In the genomic region with DNA sequence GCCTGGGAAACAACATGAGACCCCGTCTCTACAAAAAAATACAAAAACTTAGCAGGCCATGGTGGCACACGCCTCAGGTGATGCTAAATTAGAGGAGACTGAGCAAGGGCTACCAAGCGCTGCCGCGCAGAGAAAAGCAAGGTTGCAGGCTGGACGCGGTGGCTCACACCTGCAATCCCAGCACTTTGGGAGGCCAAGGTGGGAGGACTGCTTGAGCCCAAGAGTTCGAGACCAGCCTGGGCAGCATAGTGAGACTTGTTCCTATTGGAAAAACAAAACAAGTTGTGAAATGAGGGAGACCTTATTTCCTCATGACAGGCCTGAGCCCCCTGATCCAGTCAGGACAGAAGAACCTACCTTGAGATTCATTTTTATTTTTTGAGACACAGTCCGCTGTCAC, we compare ENCODE assay signal across 23 cellular contexts. TPM values are rescaled to one million over a fixed set of nuclear protein-coding genes. Genes with fewer than 3 reads are reported as not detected.
DNase-seq lines count a peak whose midpoint lies in the region; ATAC-seq and TF ChIP-seq lines count a peak whose summit lies in the region.
"Had no signal": no experiment of that assay in that cellular context is flagged by ENCODE, and none has a peak within 500 bp of the region (broad histone marks: within the 10 kb centered on the region; RNA-seq: fewer than 3 reads in every experiment).

No MANE protein-coding gene starts in this region.

- H3K4me3 Mint-ChIP-seq in activated T-cell treated with anti-CD3 and anti-CD28 coated beads, Interleukin-2, amount 50 U/mL, for 72 hours, result no peak overlapping the region
- no peak overlapping the region for H3K4me3 Mint-ChIP-seq in mesothelial cell of epicardium
- H3K4me3 Mint-ChIP-seq in type B pancreatic cell, result no peak overlapping the region
- H3K4me3 Mint-ChIP-seq: CD14-positive monocyte, H9 had no signal

- TF ChIP-seq CTCF in RWPE1 (conservative IDR thresholded peaks at IDR 0.05; ENCODE audit: low read depth), result no peak
- no peak for TF ChIP-seq CTCF in mesothelial cell of epicardium (IDR thresholded peaks at IDR 0.05; ENCODE audit: unreplicated experiment)
- TF ChIP-seq CTCF in type B pancreatic cell (conservative IDR thresholded peaks at IDR 0.05), result no peak

- H3K27ac ChIP-seq in RWPE1, result peak overlapping the region; percentile 31

- H3K4me1 Mint-ChIP-seq in activated T-cell treated with anti-CD3 and anti-CD28 coated beads, Interleukin-2, amount 50 U/mL, for 72 hours (ENCODE audit: low read depth), result peaks cover 18% of the 10 kb centered on the region
- no peaks in the 10 kb centered on the region for H3K4me1 Mint-ChIP-seq in mesothelial cell of epicardium
- H3K4me1 Mint-ChIP-seq in type B pancreatic cell (ENCODE audit: unreplicated experiment), result no peaks in the 10 kb centered on the region

- CTCF ChIA-PET in RWPE1 (lab: Yijun Ruan, JAX), result no interaction called here

- no peak for DNase-seq in activated T-cell treated with anti-CD3 and anti-CD28 coated beads, Interleukin-2, amount 50 U/mL, for 72 hours
- no peak for DNase-seq in activated T-cell treated with anti-CD3 and anti-CD28 coated beads for 4 hours
- DNase-seq in RWPE1 (ENCODE audit: low spot score), result no peak
- DNase-seq in mesothelial cell of epicardium (ENCODE audit: low spot score in 2 of 2, unreplicated experiment in 2 of 2), result no peak
- no peak for DNase-seq in type B pancreatic cell (ENCODE audit: extremely low spot score, unreplicated experiment)
- no peak for DNase-seq in NCI-H2196 (lab: John Stamatoyannopoulos, UW; ENCODE audit: unreplicated experiment)
- no peak for DNase-seq in NCI-H2029 (lab: John Stamatoyannopoulos, UW)
- DNase-seq: 8988T, ACHN, BE2C, DMS153, H9, KBM-7, MV-4-11, NCI-H1105, NCI-H1436 treated with DMSO at 0.1 percent for 48 hours, NCI-H187 treated with DMSO at 0.1 percent for 48 hours, NCI-H2107, NCI-H446, NCI-H524 treated with DMSO at 0.1 percent for 48 hours, NCI-H774 had no signal

- ATAC-seq in activated T-cell treated with anti-CD3 and anti-CD28 coated beads, Interleukin-2, amount 50 U/mL, for 72 hours (replicated peaks in 1 of 2), result no peak

- H3K27me3 Mint-ChIP-seq in activated T-cell treated with anti-CD3 and anti-CD28 coated beads, Interleukin-2, amount 50 U/mL, for 72 hours (ENCODE audit: low read depth), result no peaks in the 10 kb centered on the region
- H3K27me3 Mint-ChIP-seq in mesothelial cell of epicardium (ENCODE audit: low read depth) (no peaks in the 10 kb centered on the region), type B pancreatic cell (no peaks in the 10 kb centered on the region)

- H3K9me3 Mint-ChIP-seq in activated T-cell treated with anti-CD3 and anti-CD28 coated beads, Interleukin-2, amount 50 U/mL, for 72 hours, result no peaks in the 10 kb centered on the region
- H3K9me3 Mint-ChIP-seq in mesothelial cell of epicardium (no peaks in the 10 kb centered on the region), type B pancreatic cell (no peaks in the 10 kb centered on the region)
- H3K9me3 Mint-ChIP-seq: CD14-positive monocyte, H9 had no signal

- H3K36me3 Mint-ChIP-seq in activated T-cell treated with anti-CD3 and anti-CD28 coated beads, Interleukin-2, amount 50 U/mL, for 72 hours (ENCODE audit: insufficient read depth in 2 of 2), result no peaks in the 10 kb centered on the region
- H3K36me3 Mint-ChIP-seq in mesothelial cell of epicardium (peaks cover 12% of the 10 kb centered on the region), type B pancreatic cell (no peaks in the 10 kb centered on the region)

- H3K27ac Mint-ChIP-seq in activated T-cell treated with anti-CD3 and anti-CD28 coated beads, Interleukin-2, amount 50 U/mL, for 72 hours, result peak overlapping the region; percentile 51
- H3K27ac Mint-ChIP-seq in mesothelial cell of epicardium (peak overlapping the region; percentile 56), type B pancreatic cell (peak overlapping the region; percentile 5)

- POLR2A ChIA-PET in RWPE1 (lab: Yijun Ruan, JAX; ENCODE audit: low non-redundant PET), result no interaction called here

RNA-seq across cellular contexts. Expression of a gene that starts 11.5 kb away (rescaled TPM):
- total RNA-seq in activated T-cell treated with anti-CD3 and anti-CD28 coated beads, Interleukin-2, amount 50 U/mL, for 72 hours, result 10 to 100 TPM; 93.0 to 93.6 TPM
- 161 to 169 TPM (median 169 TPM) in 3 replicates for total RNA-seq in mesothelial cell of epicardium
- 85.8 and 103 TPM in 2 replicates for total RNA-seq in type B pancreatic cell (ENCODE audit: low replicate concordance)

RNA-seq across cellular contexts. Expression of a gene that starts 23.5 kb away (rescaled TPM):
- under 1 TPM; 0.67 to 0.81 TPM for total RNA-seq in activated T-cell treated with anti-CD3 and anti-CD28 coated beads, Interleukin-2, amount 50 U/mL, for 72 hours
- total RNA-seq in mesothelial cell of epicardium, result 0.45 to 1.1 TPM (median 0.50 TPM) in 3 replicates
- total RNA-seq in type B pancreatic cell (ENCODE audit: low replicate concordance), result 4.1 TPM in 2 replicates
- total RNA-seq: LHCN-M2 had no signal

Comparison
In these comparisons a context has a peak if more than half of its experiments do, and no peak if none do; other contexts are left out.
1. H3K27ac Mint-ChIP-seq: peak in every context shown above with its lines; median percentile 56 in mesothelial cell of epicardium; 51 in activated T-cell treated with anti-CD3 and anti-CD28 coated beads, Interleukin-2, amount 50 U/mL, for 72 hours; 5 in type B pancreatic cell.